26 cellular contexts compared by ENCODE assay signal in the genomic region with DNA sequence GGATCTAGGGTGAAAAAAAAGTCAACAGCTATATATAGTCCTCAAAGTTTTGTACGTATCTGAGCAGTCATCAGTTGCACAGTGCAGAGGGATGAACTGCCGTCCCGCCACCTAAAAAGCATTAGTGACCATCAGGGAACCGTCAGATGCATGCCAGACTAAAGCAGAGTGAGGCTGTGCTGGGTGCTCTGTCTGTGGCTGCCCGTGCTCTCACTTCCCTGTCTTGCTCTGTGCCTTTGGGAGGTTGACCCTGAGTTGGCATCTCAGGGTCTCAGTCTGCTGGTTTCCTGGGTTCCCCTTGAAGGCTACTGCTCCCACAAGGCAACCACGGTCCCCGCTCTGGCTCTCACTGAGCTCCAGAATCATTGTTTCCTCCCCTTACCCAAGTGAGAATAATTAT. TPM values are rescaled to one million over a fixed set of nuclear protein-coding genes. Genes with fewer than 3 reads are reported as not detected.
"Had no signal": no experiment of that assay in that cellular context is flagged by ENCODE, and none has a peak within 500 bp of the region (broad histone marks: within the 10 kb centered on the region; RNA-seq: fewer than 3 reads in every experiment).

No MANE protein-coding gene starts in this region.

- DNase-seq: activated CD4-positive, alpha-beta T cell treated with anti-CD3 and anti-CD28 coated beads, Interleukin-2, amount 50 U/mL, for 1 hour; activated CD4-positive, CD25-positive, alpha-beta regulatory T cell treated with anti-CD3 and anti-CD28 coated beads, Interleukin-2, amount 50 U/mL, for 72 hours; activated CD8-positive, alpha-beta memory T cell treated with anti-CD3 and anti-CD28 coated beads, Interleukin-2, amount 50 U/mL, for 48 hours; activated effector memory CD4-positive, alpha-beta T cell treated with Interleukin-2 at 50 U/mL for 16 hours; activated T-cell treated with anti-CD3 and anti-CD28 coated beads, Interleukin-2, amount 50 U/mL, for 48 hours; adrenal gland; effector CD8-positive, alpha-beta T cell; gastrocnemius medialis; heart left ventricle; mesenchymal stem cell; naive thymus-derived CD8-positive, alpha-beta T cell; small intestine; stimulated activated CD4-positive, alpha-beta T cell treated with anti-CD3 and anti-CD28 coated beads, Interleukin-15, amount 100 ng/mL, for 24 hours; stimulated activated CD4-positive, alpha-beta T cell treated with anti-CD3 and anti-CD28 coated beads, Interleukin-2, amount 100 ng/mL, for 48 hours; stomach; upper lobe of left lung had no signal

- H3K27me3 ChIP-seq: adrenal gland, gastrocnemius medialis, heart left ventricle, stomach, upper lobe of left lung had no signal

- H3K9me3 ChIP-seq: adrenal gland, gastrocnemius medialis, heart left ventricle, prostate gland, stomach, upper lobe of left lung had no signal

- H3K27ac ChIP-seq: adrenal gland, gastrocnemius medialis, heart left ventricle, prostate gland, stomach, upper lobe of left lung, VCaP had no signal

- H3K4me3 ChIP-seq: adrenal gland, gastrocnemius medialis, heart left ventricle, prostate gland, stomach, upper lobe of left lung had no signal

- H3K4me1 ChIP-seq: adrenal gland, gastrocnemius medialis, heart left ventricle, prostate gland, stomach, upper lobe of left lung had no signal

- ATAC-seq: esophagus mucosa; gastrocnemius medialis; naive thymus-derived CD8-positive, alpha-beta T cell; right cardiac atrium had no signal

- H3K36me3 ChIP-seq: adrenal gland, gastrocnemius medialis, heart left ventricle, prostate gland, stomach, upper lobe of left lung had no signal

- FAIRE-seq: astrocyte, small intestine had no signal

RNA-seq across cellular contexts. Expression of gene CLUL1, which starts 11.1 kb away (rescaled TPM):
- total RNA-seq: liver had no signal
- polyA plus RNA-seq: heart left ventricle, right cardiac atrium had no signal

RNA-seq across cellular contexts. Expression of gene CETN1, which starts 27.8 kb away (rescaled TPM):
- total RNA-seq: adrenal gland; astrocyte; cerebellum; esophagus mucosa; gastrocnemius medialis; heart left ventricle; kidney epithelial cell; liver; naive thymus-derived CD8-positive, alpha-beta T cell; osteocyte; right cardiac atrium; stomach; temporal lobe; upper lobe of left lung had no signal
- polyA plus RNA-seq: adrenal gland; heart left ventricle; liver; naive thymus-derived CD8-positive, alpha-beta T cell; right cardiac atrium; small intestine; stomach had no signal

RNA-seq across cellular contexts. Expression of gene TYMS, which starts 49.5 kb away (rescaled TPM):
- total RNA-seq: naive thymus-derived CD8-positive, alpha-beta T cell had no signal
